In genomic region chr4:1379351-1379781, GRCh38 we compare ENCODE assay signal across 1 cellular context.
TF ChIP-seq lines count a peak whose summit lies in the region.

No MANE protein-coding gene starts in this region.

TF ChIP-seq in HepG2, 621 proteins besides CTCF, POLR2A, EP300 and RAD21:
- TF ChIP-seq RORA (CRISPR knock-in tag; IDR thresholded peaks at IDR 0.05): no peak
- peak; percentile 7 for TF ChIP-seq AGO2 (optimal IDR thresholded peaks at IDR 0.05; ENCODE audit: low read depth, low read length)
